Comparison of ENCODE assay signal across 10 cellular contexts in genomic region chr3:188664795-188665194, GRCh38.
DNase-seq lines count a peak whose midpoint lies in the region; TF ChIP-seq lines count a peak whose summit lies in the region.
"Had no signal": no experiment of that assay in that cellular context is flagged by ENCODE, and none has a peak within 500 bp of the region (broad histone marks: within the 10 kb centered on the region; RNA-seq: fewer than 3 reads in every experiment).

No MANE protein-coding gene starts in this region.

- H3K4me3 ChIP-seq in GM06990 (replicated peaks; ENCODE audit: low read depth, low read length) (no peak overlapping the region), WERI-Rb-1 (ENCODE audit: low read depth, low read length) (no peak overlapping the region), kidney epithelial cell (ENCODE audit: low read depth, low read length) (no peak overlapping the region)

- DNase-seq in GM06990 (ENCODE audit: extremely low read depth, insufficient read length) = no peak
- DNase-seq in HT-29 (ENCODE audit: low spot score) = peak; percentile 33
- DNase-seq in WERI-Rb-1 = peak; percentile 17
- no peak for DNase-seq in kidney epithelial cell (ENCODE audit: low read depth)
- no peak for DNase-seq in UCSD-AML1 (lab: John Stamatoyannopoulos, UW; ENCODE audit: unreplicated experiment)
- no peak for DNase-seq in posterior vena cava (ENCODE audit: low spot score)
- no peak for DNase-seq in amniotic stem cell (lab: John Stamatoyannopoulos, UW)
- no peak for DNase-seq in NCI-H1092 treated with DMSO at 0.1 percent for 48 hours (lab: John Stamatoyannopoulos, UW)
- DNase-seq: effector memory CD8-positive, alpha-beta T cell; NCI-H510A had no signal

- intact Hi-C loops in posterior vena cava (cut with DNase I) = no loop called here

- H3K36me3 ChIP-seq in GM06990 (ENCODE audit: control insufficient read depth, insufficient read depth, low read length) (no peaks in the 10 kb centered on the region), WERI-Rb-1 (no peaks in the 10 kb centered on the region), kidney epithelial cell (ENCODE audit: control insufficient read depth, insufficient read depth, low read length) (no peaks in the 10 kb centered on the region)

- peak; percentile 37 for TF ChIP-seq CTCF in GM06990 (IDR thresholded peaks at IDR 0.05; ENCODE audit: insufficient read depth, low read length, poor library complexity, severe bottlenecking)
- peak; percentile 43 for TF ChIP-seq CTCF in WERI-Rb-1 (IDR thresholded peaks at IDR 0.05; ENCODE audit: low read depth, low read length)
- peak; percentile 19 for TF ChIP-seq CTCF in kidney epithelial cell (IDR thresholded peaks at IDR 0.05; ENCODE audit: insufficient read depth, low read length, poor library complexity, severe bottlenecking)

- H3K27ac ChIP-seq in WERI-Rb-1 = no peak overlapping the region

- no peaks in the 10 kb centered on the region for H3K27me3 ChIP-seq in GM06990 (replicated peaks; ENCODE audit: control insufficient read depth, insufficient read depth, low read length)
- no peaks in the 10 kb centered on the region for H3K27me3 ChIP-seq in WERI-Rb-1 (ENCODE audit: insufficient read depth, low read depth, severe bottlenecking)
- H3K27me3 ChIP-seq in kidney epithelial cell (ENCODE audit: control insufficient read depth, insufficient read depth, low read length) = no peaks in the 10 kb centered on the region

- H3K9me3 ChIP-seq in WERI-Rb-1 (ENCODE audit: severe bottlenecking) = no peaks in the 10 kb centered on the region

Comparison
In these comparisons a context has a peak if more than half of its experiments do, and no peak if none do; other contexts are left out.
1. DNase-seq: peak in HT-29 (single experiment) and WERI-Rb-1 (single experiment); none in GM06990 (single experiment), kidney epithelial cell (single experiment), UCSD-AML1 (single experiment), posterior vena cava (single experiment), amniotic stem cell (single experiment) and NCI-H1092 treated with DMSO at 0.1 percent for 48 hours (single experiment).
2. Peak in every context shown above with its lines, with median percentiles within 50 percentile points of each other: CTCF ChIP-seq.